9 cellular contexts compared by ENCODE assay signal in genomic region chr20:52933867-52934266, GRCh38. TPM values are rescaled to one million over a fixed set of nuclear protein-coding genes. Genes with fewer than 3 reads are reported as not detected.
"Had no signal": no experiment of that assay in that cellular context is flagged by ENCODE, and none has a peak within 500 bp of the region (broad histone marks: within the 10 kb centered on the region; RNA-seq: fewer than 3 reads in every experiment).

No MANE protein-coding gene starts in this region.

- ATAC-seq: GM12878 had no signal

- DNase-seq: GDM1, GF-D8 had no signal

- H3K4me3 ChIP-seq: GM12878 had no signal

- FAIRE-seq: G401.6, GM12878, GM12891, GM12892, GM18507, GM19239 had no signal

RNA-seq across cellular contexts. Expression of gene TSHZ2, which starts 38.3 kb away (rescaled TPM):
- total RNA-seq: G401 had no signal
